ENCODE assay signal across 17 cellular contexts in genomic region chr3:73772076-73772475, GRCh38.
DNase-seq lines count a peak whose midpoint lies in the region; TF ChIP-seq lines count a peak whose summit lies in the region.
"Had no signal": no experiment of that assay in that cellular context is flagged by ENCODE, and none has a peak within 500 bp of the region (broad histone marks: within the 10 kb centered on the region; RNA-seq: fewer than 3 reads in every experiment).

No MANE protein-coding gene starts in this region.

- no peaks in the 10 kb centered on the region for H3K9me3 ChIP-seq in SK-N-SH
- no peaks in the 10 kb centered on the region for H3K9me3 ChIP-seq in hepatocyte (ENCODE audit: low read depth)
- peaks cover 0 to 7% (median 0%) of the 10 kb centered on the region in 5 donors for H3K9me3 ChIP-seq in subcutaneous abdominal adipose tissue (ENCODE audit: control insufficient read depth in 5 of 5, low read length in 5 of 5)
- H3K9me3 ChIP-seq: A549, HAP-1 had no signal

- H3K9me2 ChIP-seq in SK-N-SH (no peaks in the 10 kb centered on the region), hepatocyte (replicated peaks; ENCODE audit: insufficient read depth) (no peaks in the 10 kb centered on the region)

- H3K27ac ChIP-seq in SK-N-SH (ENCODE audit: low read depth in 2 of 2, low read length in 1 of 2): peak overlapping the region; percentile 62 to 84; a peak in 3 of 4 replicates
- H3K27ac ChIP-seq in hepatocyte: peak overlapping the region; percentile 8
- H3K27ac ChIP-seq in subcutaneous abdominal adipose tissue (ENCODE audit: low read depth, low read length): peak overlapping the region; percentile 74
- H3K27ac ChIP-seq: A549, BLaER1, GM23248, HL-60 had no signal

- no peak for TF ChIP-seq CTCF in SK-N-SH (IDR thresholded peaks at IDR 0.05)
- no peak for TF ChIP-seq CTCF in hepatocyte (IDR thresholded peaks at IDR 0.05; ENCODE audit: poor library complexity)

- CTCF ChIA-PET in SK-N-SH (lab: Yijun Ruan, JAX): interaction anchor here (0.9 to 1.3 kb wide), 3 partner anchors 264 to 672 kb away, joined by 3 read pairs; no protein-coding TSS in a partner anchor

- H4K20me1 ChIP-seq in SK-N-SH (ENCODE audit: insufficient read depth) (no peaks in the 10 kb centered on the region), hepatocyte (ENCODE audit: insufficient read depth, poor library complexity, severe bottlenecking) (no peaks in the 10 kb centered on the region)
- H4K20me1 ChIP-seq: BLaER1 had no signal

- H3F3A ChIP-seq in SK-N-SH (replicated peaks; ENCODE audit: insufficient read depth): peaks cover 53% of the 10 kb centered on the region

- no peak overlapping the region for H3K4me3 ChIP-seq in SK-N-SH (ENCODE audit: low read depth in 2 of 2, low read length in 1 of 2)
- no peak overlapping the region for H3K4me3 ChIP-seq in hepatocyte
- no peak overlapping the region for H3K4me3 ChIP-seq in subcutaneous abdominal adipose tissue (ENCODE audit: low read depth in 1 of 5, low read length in 5 of 5)
- H3K4me3 ChIP-seq: A549, BLaER1, GM23248, HAP-1 had no signal

- no peaks in the 10 kb centered on the region for H3K36me3 ChIP-seq in SK-N-SH (replicated peaks in 1 of 2; ENCODE audit: control insufficient read depth in 1 of 2, insufficient read depth in 2 of 2, low read length in 1 of 2)
- H3K36me3 ChIP-seq in hepatocyte (replicated peaks; ENCODE audit: insufficient read depth, low read depth): no peaks in the 10 kb centered on the region
- no peaks in the 10 kb centered on the region for H3K36me3 ChIP-seq in subcutaneous abdominal adipose tissue (ENCODE audit: control insufficient read depth in 5 of 5, insufficient read depth in 5 of 5, low read length in 5 of 5)
- H3K36me3 ChIP-seq: BLaER1, HAP-1 had no signal

- H2AFZ ChIP-seq in SK-N-SH (ENCODE audit: low read depth): no peak overlapping the region
- H2AFZ ChIP-seq in hepatocyte: no peak overlapping the region
- H2AFZ ChIP-seq: GM23248 had no signal

- no peak for TF ChIP-seq EP300 in SK-N-SH (IDR thresholded peaks at IDR 0.05; ENCODE audit: borderline replicate concordance in 1 of 2, low read depth in 1 of 2, low read length in 1 of 2)

- POLR2A ChIA-PET in SK-N-SH (lab: Yijun Ruan, JAX): no interaction called here

- H3K4me2 ChIP-seq in SK-N-SH: no peak overlapping the region
- H3K4me2 ChIP-seq in hepatocyte: no peak overlapping the region
- H3K4me2 ChIP-seq: A549, BLaER1 had no signal

- H3K4me1 ChIP-seq in SK-N-SH (ENCODE audit: control insufficient read depth in 1 of 2, insufficient read depth in 2 of 2, low read depth in 1 of 2, low read length in 1 of 2) (peaks cover 7 to 16% of the 10 kb centered on the region in 2 experiments; a peak in 3 of 4 replicates), hepatocyte (ENCODE audit: insufficient read depth) (peaks cover under 1% of the 10 kb centered on the region), subcutaneous abdominal adipose tissue (ENCODE audit: control insufficient read depth in 5 of 5, insufficient read depth in 5 of 5, low read length in 5 of 5) (peaks cover 0 to 29% (median 10%) of the 10 kb centered on the region in 5 donors)
- H3K4me1 ChIP-seq: A549 had no signal

- H3K27me3 ChIP-seq in SK-N-SH (ENCODE audit: insufficient read depth): no peaks in the 10 kb centered on the region
- H3K27me3 ChIP-seq in hepatocyte: no peaks in the 10 kb centered on the region
- H3K27me3 ChIP-seq in subcutaneous abdominal adipose tissue (ENCODE audit: control insufficient read depth in 5 of 5, insufficient read depth in 4 of 5, low read length in 5 of 5): no peaks in the 10 kb centered on the region
- H3K27me3 ChIP-seq: BLaER1 had no signal

- TF ChIP-seq RAD21 in SK-N-SH (IDR thresholded peaks at IDR 0.05; ENCODE audit: low read length): no peak

- no peaks in the 10 kb centered on the region for H3K79me2 ChIP-seq in SK-N-SH (ENCODE audit: insufficient read depth)
- no peaks in the 10 kb centered on the region for H3K79me2 ChIP-seq in hepatocyte

- H3K9ac ChIP-seq in SK-N-SH: no peak overlapping the region; the same call in 1 of the 2 replicates
- no peak overlapping the region for H3K9ac ChIP-seq in subcutaneous abdominal adipose tissue (ENCODE audit: low read length in 5 of 5)
- H3K9ac ChIP-seq: BLaER1, GM23248 had no signal

- DNase-seq in SK-N-SH (no peak), fibroblast of gingiva (ENCODE audit: low read depth) (peak; percentile 59), hepatocyte (ENCODE audit: low spot score) (no peak), NCI-H2227 (lab: John Stamatoyannopoulos, UW; ENCODE audit: unreplicated experiment) (no peak), D341Med (ENCODE audit: low spot score) (no peak), NCI-H2227 treated with DMSO at 0.1 percent for 48 hours (lab: John Stamatoyannopoulos, UW) (no peak)
- DNase-seq in stimulated activated CD4-positive, alpha-beta T cell treated with anti-CD3 and anti-CD28 coated beads, Interleukin-4, amount 100 ng/mL, for 24 hours: no peak
- DNase-seq: Calu3; CD8-positive, alpha-beta T cell; DMS 273 treated with DMSO at 0.1 percent for 48 hours; GDM1; GM23248 had no signal

TF ChIP-seq in SK-N-SH, 30 proteins besides CTCF, POLR2A, EP300 and RAD21:
- TF ChIP-seq NFIC (IDR thresholded peaks at IDR 0.05; ENCODE audit: borderline replicate concordance): peak; percentile 21; the same call in 1 of the 2 replicates
- TF ChIP-seq, protein P1, sequence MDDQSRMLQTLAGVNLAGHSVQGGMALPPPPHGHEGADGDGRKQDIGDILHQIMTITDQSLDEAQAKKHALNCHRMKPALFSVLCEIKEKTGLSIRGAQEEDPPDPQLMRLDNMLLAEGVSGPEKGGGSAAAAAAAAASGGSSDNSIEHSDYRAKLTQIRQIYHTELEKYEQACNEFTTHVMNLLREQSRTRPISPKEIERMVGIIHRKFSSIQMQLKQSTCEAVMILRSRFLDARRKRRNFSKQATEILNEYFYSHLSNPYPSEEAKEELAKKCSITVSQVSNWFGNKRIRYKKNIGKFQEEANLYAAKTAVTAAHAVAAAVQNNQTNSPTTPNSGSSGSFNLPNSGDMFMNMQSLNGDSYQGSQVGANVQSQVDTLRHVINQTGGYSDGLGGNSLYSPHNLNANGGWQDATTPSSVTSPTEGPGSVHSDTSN (IDR thresholded peaks at IDR 0.05): peak; percentile 12; the same call in 1 of the 2 replicates
- TF ChIP-seq TCF12 (IDR thresholded peaks at IDR 0.05): peak; percentile 47
- TF ChIP-seq TEAD4 (IDR thresholded peaks at IDR 0.05; ENCODE audit: borderline replicate concordance, insufficient read depth): 0 out of 2 replicates have a peak, but pooled peaks have one; percentile 9
- TF ChIP-seq ELF1 (IDR thresholded peaks at IDR 0.05): no peak
- TF ChIP-seq USF1 (IDR thresholded peaks at IDR 0.05; ENCODE audit: borderline replicate concordance, low read depth): no peak
- TF ChIP-seq GABPA (IDR thresholded peaks at IDR 0.05; ENCODE audit: low read depth): no peak
- TF ChIP-seq, protein P2, sequence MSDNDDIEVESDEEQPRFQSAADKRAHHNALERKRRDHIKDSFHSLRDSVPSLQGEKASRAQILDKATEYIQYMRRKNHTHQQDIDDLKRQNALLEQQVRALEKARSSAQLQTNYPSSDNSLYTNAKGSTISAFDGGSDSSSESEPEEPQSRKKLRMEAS (IDR thresholded peaks at IDR 0.05; ENCODE audit: low read depth): no peak
TF ChIP-seq in SK-N-SH: peak in this region for 4.

Comparison
In these comparisons a context has a peak if more than half of its experiments do, and no peak if none do; other contexts are left out.
1. H3K27ac ChIP-seq: peak in every context shown above with its lines; median percentile 74 in subcutaneous abdominal adipose tissue; 73 in SK-N-SH; 8 in hepatocyte.